17 cellular contexts compared by ENCODE assay signal in the genomic region with DNA sequence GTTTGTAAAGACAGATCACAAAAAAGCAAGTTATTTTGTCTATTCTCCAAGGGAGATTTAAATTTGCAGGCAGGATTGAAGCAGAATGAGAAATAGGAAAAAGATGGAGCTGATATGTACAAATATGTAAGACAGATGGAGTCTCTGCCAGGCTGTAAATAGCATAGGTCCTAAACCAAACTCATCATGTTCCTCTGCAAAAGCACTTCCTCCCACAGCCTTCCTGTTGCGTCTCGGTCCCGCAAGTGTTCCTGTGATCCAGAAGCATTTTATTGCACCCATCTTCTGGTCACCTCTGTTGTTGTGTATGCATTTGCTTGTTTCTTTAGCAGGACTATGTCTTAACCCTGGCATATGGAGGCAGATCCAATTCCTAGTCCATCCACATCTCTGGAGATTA.
DNase-seq lines count a peak whose midpoint lies in the region; ATAC-seq and TF ChIP-seq lines count a peak whose summit lies in the region.
"Had no signal": no experiment of that assay in that cellular context is flagged by ENCODE, and none has a peak within 500 bp of the region (broad histone marks: within the 10 kb centered on the region; RNA-seq: fewer than 3 reads in every experiment).

No MANE protein-coding gene starts in this region.

- no peaks in the 10 kb centered on the region for H3F3A ChIP-seq in PC-9 (ENCODE audit: insufficient read depth, low read depth)

- CTCF ChIA-PET in activated CD8-positive, alpha-beta memory T cell treated with anti-CD3 and anti-CD28 coated beads, Interleukin-2, amount 10 ng/mL, durations not matched to agents 7 days and 5 days (lab: Charles Lee), result interaction anchor here (1.4 kb wide), 1 partner anchor 52 kb away, joined by 4 read pairs; no protein-coding TSS in a partner anchor
- CTCF ChIA-PET in naive thymus-derived CD4-positive, alpha-beta T cell (lab: Charles Lee), result no interaction called here
- CTCF ChIA-PET in PC-9 (lab: Charles Lee), result no interaction called here

- H3K27ac Mint-ChIP-seq in activated CD8-positive, alpha-beta memory T cell treated with anti-CD3 and anti-CD28 coated beads, Interleukin-2, amount 10 ng/mL, durations not matched to agents 7 days and 5 days, result no peak overlapping the region
- peak overlapping the region in 1 of 9 donors; percentile 54 for H3K27ac Mint-ChIP-seq in naive thymus-derived CD4-positive, alpha-beta T cell

- peaks cover 20% of the 10 kb centered on the region for H3K4me1 Mint-ChIP-seq in activated CD8-positive, alpha-beta memory T cell treated with anti-CD3 and anti-CD28 coated beads, Interleukin-2, amount 10 ng/mL, durations not matched to agents 7 days and 5 days
- H3K4me1 Mint-ChIP-seq in naive thymus-derived CD4-positive, alpha-beta T cell, result peaks cover 4 to 14% (median 10%) of the 10 kb centered on the region in 7 donors

- no peaks in the 10 kb centered on the region for H3K9me2 ChIP-seq in PC-9 (ENCODE audit: insufficient read depth)

- H3K27me3 Mint-ChIP-seq in activated CD8-positive, alpha-beta memory T cell treated with anti-CD3 and anti-CD28 coated beads, Interleukin-2, amount 10 ng/mL, durations not matched to agents 7 days and 5 days, result peaks cover 2% of the 10 kb centered on the region
- peaks cover 3 to 16% (median 9%) of the 10 kb centered on the region in 5 donors for H3K27me3 Mint-ChIP-seq in naive thymus-derived CD4-positive, alpha-beta T cell

- ATAC-seq in activated CD8-positive, alpha-beta memory T cell treated with anti-CD3 and anti-CD28 coated beads, Interleukin-2, amount 10 ng/mL, durations not matched to agents 7 days and 5 days, result peak; percentile 61
- ATAC-seq in GM21528 (IDR thresholded peaks at IDR 0.05; ENCODE audit: low FRiP score, unreplicated experiment) (peak; percentile 27), HG03571 (IDR thresholded peaks at IDR 0.05; ENCODE audit: unreplicated experiment) (peak; percentile 14)
- ATAC-seq in naive thymus-derived CD4-positive, alpha-beta T cell, result no peak
- ATAC-seq: HCT116, left lung had no signal

- peaks cover 15% of the 10 kb centered on the region for H3K9me3 Mint-ChIP-seq in activated CD8-positive, alpha-beta memory T cell treated with anti-CD3 and anti-CD28 coated beads, Interleukin-2, amount 10 ng/mL, durations not matched to agents 7 days and 5 days (ENCODE audit: low read depth)
- peaks cover 6 to 37% (median 17%) of the 10 kb centered on the region in 11 donors for H3K9me3 Mint-ChIP-seq in naive thymus-derived CD4-positive, alpha-beta T cell

- BruUV-seq in PC-9 (replicated peaks; lab: Mats Ljungman, UMichigan), result no TSS peak

- no peaks in the 10 kb centered on the region for H3K4me1 ChIP-seq in naive thymus-derived CD4-positive, alpha-beta T cell (ENCODE audit: control insufficient read depth in 2 of 2, insufficient read depth in 2 of 2, low read length in 2 of 2)
- H3K4me1 ChIP-seq in PC-9 (replicated peaks; ENCODE audit: insufficient read depth), result 0 out of 2 replicates have a peak, but pooled peaks cover 6% of the 10 kb centered on the region
- H3K4me1 ChIP-seq: tibial nerve had no signal

- no peak for TF ChIP-seq CTCF in PC-9 (conservative IDR thresholded peaks at IDR 0.05)

- H3K36me3 ChIP-seq in naive thymus-derived CD4-positive, alpha-beta T cell (ENCODE audit: control insufficient read depth in 2 of 3, insufficient read depth in 3 of 3, low read length in 3 of 3), result no peaks in the 10 kb centered on the region
- H3K36me3 ChIP-seq in PC-9 (ENCODE audit: low read depth), result no peaks in the 10 kb centered on the region
- H3K36me3 ChIP-seq: left lung, tibial nerve had no signal

- peaks cover 0 to 4% (median 0%) of the 10 kb centered on the region in 3 experiments for H3K9me3 ChIP-seq in naive thymus-derived CD4-positive, alpha-beta T cell (ENCODE audit: control insufficient read depth in 2 of 3, low read length in 3 of 3)
- 0 out of 2 replicates have a peak, but pooled peaks cover 6% of the 10 kb centered on the region for H3K9me3 ChIP-seq in PC-9 (ENCODE audit: insufficient read depth, low read depth)

- POLR2A ChIA-PET in naive thymus-derived CD4-positive, alpha-beta T cell (lab: Charles Lee), result no interaction called here
- POLR2A ChIA-PET in PC-9 (lab: Charles Lee; ENCODE audit: unreplicated experiment), result no interaction called here

- peaks cover 9% of the 10 kb centered on the region for H3K36me3 Mint-ChIP-seq in activated CD8-positive, alpha-beta memory T cell treated with anti-CD3 and anti-CD28 coated beads, Interleukin-2, amount 10 ng/mL, durations not matched to agents 7 days and 5 days
- peaks cover 0 to 11% (median 0%) of the 10 kb centered on the region in 5 donors for H3K36me3 Mint-ChIP-seq in naive thymus-derived CD4-positive, alpha-beta T cell

- H3K4me3 Mint-ChIP-seq in activated CD8-positive, alpha-beta memory T cell treated with anti-CD3 and anti-CD28 coated beads, Interleukin-2, amount 10 ng/mL, durations not matched to agents 7 days and 5 days, result peak overlapping the region; percentile 41
- peak overlapping the region in 8 of 10 donors; percentile 14 to 75 (median 36) for H3K4me3 Mint-ChIP-seq in naive thymus-derived CD4-positive, alpha-beta T cell

- no peak overlapping the region for H3K27ac ChIP-seq in naive thymus-derived CD4-positive, alpha-beta T cell (ENCODE audit: low read depth, low read length)
- H3K27ac ChIP-seq in PC-9, result no peak overlapping the region
- H3K27ac ChIP-seq: left lung, skin epidermis, tibial nerve had no signal

- no peak overlapping the region for H3K4me3 ChIP-seq in naive thymus-derived CD4-positive, alpha-beta T cell (ENCODE audit: low read length)
- no peak overlapping the region for H3K4me3 ChIP-seq in PC-9
- H3K4me3 ChIP-seq: left lung, skin epidermis, tibial nerve had no signal

- H4K20me1 ChIP-seq in PC-9 (ENCODE audit: insufficient read depth), result no peaks in the 10 kb centered on the region

- H2AFZ ChIP-seq in PC-9, result no peak overlapping the region

- H3K4me2 ChIP-seq in PC-9, result no peak overlapping the region

- DNase-seq in activated CD8-positive, alpha-beta memory T cell treated with anti-CD3 and anti-CD28 coated beads, Interleukin-2, amount 10 ng/mL, durations not matched to agents 7 days and 5 days, result peak; percentile 38
- DNase-seq in activated CD8-positive, alpha-beta memory T cell treated with anti-CD3 and anti-CD28 coated beads, Interleukin-2, amount 50 U/mL, for 48 hours, result no peak
- no peak for DNase-seq in naive thymus-derived CD4-positive, alpha-beta T cell
- no peak for DNase-seq in activated CD4-positive, CD25-positive, alpha-beta regulatory T cell treated with anti-CD3 and anti-CD28 coated beads, Interleukin-2, amount 50 U/mL, for 72 hours
- DNase-seq in SIG-M5 (lab: John Stamatoyannopoulos, UW), result no peak
- DNase-seq in PC-9, result no peak
- DNase-seq: DMS79 treated with DMSO at 0.1 percent for 48 hours; effector CD4-positive, alpha-beta T cell; glutamatergic neuron; left lung; NCI-H1417; NCI-H526 treated with DMSO at 0.1 percent for 48 hours had no signal

- H3K27me3 ChIP-seq in naive thymus-derived CD4-positive, alpha-beta T cell (ENCODE audit: control insufficient read depth in 2 of 2, insufficient read depth in 2 of 2, low read length in 2 of 2), result no peaks in the 10 kb centered on the region
- H3K27me3 ChIP-seq in PC-9 (ENCODE audit: insufficient read depth, low read depth), result no peaks in the 10 kb centered on the region
- H3K27me3 ChIP-seq: left lung, tibial nerve had no signal

- no peaks in the 10 kb centered on the region for H3K79me2 ChIP-seq in PC-9 (ENCODE audit: low read depth)

- intact Hi-C loops in naive thymus-derived CD4-positive, alpha-beta T cell (cut with micrococcal nuclease), result no loop called here
- intact Hi-C loops in PC-9 (cut with micrococcal nuclease; ENCODE audit: unreplicated experiment), result no loop called here
